ENCODE assay signal across 2 cellular contexts in genomic region chr19:11558881-11559828, GRCh38.
A peak's percentile ranks its signal among the peaks of the same experiment; 100 is the strongest.
TF ChIP-seq lines count a peak whose summit lies in the region.

ELOF1 (minus strand) TSS chr19:11559230; CDS start chr19:11554347, 4,883 bp downstream.

TF ChIP-seq in IMR-90, 13 proteins besides CTCF, POLR2A, EP300 and RAD21:
- TF ChIP-seq MXI1 (IDR thresholded peaks at IDR 0.05; ENCODE audit: borderline replicate concordance, low read depth, low read length), result 0 out of 2 replicates have a peak, but pooled peaks have one; percentile 37
- TF ChIP-seq MAFK (IDR thresholded peaks at IDR 0.05; ENCODE audit: low read depth, low read length), result no peak
- TF ChIP-seq MAZ (IDR thresholded peaks at IDR 0.05; ENCODE audit: borderline replicate concordance, low read depth, low read length), result peak; percentile 99
- peak; percentile 72 for TF ChIP-seq BHLHE40 (IDR thresholded peaks at IDR 0.05; ENCODE audit: low read depth, low read length)
- TF ChIP-seq FOS (IDR thresholded peaks at IDR 0.05; ENCODE audit: low read depth, low read length), result no peak

TF ChIP-seq in endothelial cell of umbilical vein, 7 proteins besides CTCF, POLR2A, EP300 and RAD21:
- TF ChIP-seq POLR2AphosphoS5 (IDR thresholded peaks at IDR 0.05; ENCODE audit: insufficient read depth, low read depth, low read length) (peak; percentile 94), MAX (IDR thresholded peaks at IDR 0.05; ENCODE audit: insufficient read depth, insufficient read length) (no peak), JUN (IDR thresholded peaks at IDR 0.05; ENCODE audit: borderline replicate concordance, insufficient read depth, insufficient read length, low read depth) (no peak)
